Comparison of ENCODE assay signal across 8 cellular contexts in the genomic region with DNA sequence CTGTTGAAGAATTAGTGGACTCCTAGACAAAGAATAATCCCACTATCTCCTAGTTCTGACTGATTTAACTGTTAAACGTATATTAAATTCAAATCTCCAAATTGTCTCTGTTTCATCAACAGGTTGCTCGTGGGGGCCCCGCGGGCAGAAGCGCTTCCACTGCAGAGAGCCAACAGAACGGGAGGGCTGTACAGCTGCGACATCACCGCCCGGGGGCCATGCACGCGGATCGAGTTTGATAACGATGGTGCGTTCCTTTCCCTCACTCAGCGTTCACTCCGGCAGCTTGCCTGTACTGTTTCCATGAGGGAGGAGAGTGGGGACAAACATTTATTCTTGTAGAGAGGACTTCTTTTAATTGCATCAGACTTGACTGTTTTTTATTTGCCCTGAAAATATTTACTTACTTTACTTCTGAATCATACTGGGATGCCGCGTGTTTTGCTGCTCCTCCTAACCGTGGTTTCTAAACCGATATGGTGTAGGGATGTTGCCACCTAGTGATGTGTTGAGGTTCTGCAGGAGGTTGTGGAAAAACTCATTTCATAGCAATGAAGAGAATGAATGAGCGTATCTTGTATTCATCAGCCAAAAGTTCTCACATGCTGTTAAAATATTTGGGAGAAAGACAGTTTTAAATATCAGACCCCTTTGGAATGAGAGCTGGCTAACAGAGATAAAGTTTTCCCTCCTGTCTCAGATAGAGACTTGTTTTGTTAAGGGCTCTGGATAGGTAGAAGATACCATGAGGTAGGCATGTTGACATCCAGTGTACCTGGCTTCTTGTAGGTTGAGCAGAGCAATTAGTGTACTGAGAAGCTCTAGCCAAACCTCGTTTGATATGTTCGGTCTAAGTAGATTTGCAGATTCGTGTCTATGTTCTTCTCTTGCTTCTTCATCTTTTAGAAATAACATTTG. TPM values are rescaled to one million over a fixed set of nuclear protein-coding genes. Genes with fewer than 3 reads are reported as not detected.
DNase-seq lines count a peak whose midpoint lies in the region; ATAC-seq and TF ChIP-seq lines count a peak whose summit lies in the region.

No MANE protein-coding gene starts in this region.

- H3K9ac ChIP-seq in skeletal muscle satellite cell (ENCODE audit: low read depth, low read length) = no peak overlapping the region

- H3K4me1 ChIP-seq in skeletal muscle satellite cell (ENCODE audit: control insufficient read depth, insufficient read depth, low read length) = peaks cover 3% of the 10 kb centered on the region

- ATAC-seq in HG03521 (IDR thresholded peaks at IDR 0.05; ENCODE audit: unreplicated experiment) = no peak

- peak overlapping the region; percentile 83 for H3K4me2 ChIP-seq in skeletal muscle satellite cell (ENCODE audit: low read length)

- H3K4me3 ChIP-seq in AG04449 (ENCODE audit: low read depth, low read length) (peak overlapping the region; percentile 52), astrocyte of the cerebellum (ENCODE audit: low read depth, low read length) (peak overlapping the region; percentile 16), skeletal muscle satellite cell (ENCODE audit: low read length) (peak overlapping the region; percentile 62)

- CTCF ChIA-PET in AG04449 (lab: Yijun Ruan, JAX) = interaction anchor here (0.7 to 15.0 kb wide), 44 partner anchors 10 to 892 kb away, joined by 3 to 662 read pairs (median 4); no protein-coding TSS in a partner anchor

- no peaks in the 10 kb centered on the region for H3K36me3 ChIP-seq in skeletal muscle satellite cell (ENCODE audit: insufficient read depth, low read length)

- in situ Hi-C loops in astrocyte of the cerebellum (cut with HindIII; ENCODE audit: low sequenced_read_pairs) = no loop called here

- POLR2A ChIA-PET in AG04449 (lab: Yijun Ruan, JAX) = interaction anchor here (0.6 kb wide), 1 partner anchor 293 kb away, joined by 3 read pairs; no protein-coding TSS in a partner anchor

- TF ChIP-seq CTCF in AG04449 (IDR thresholded peaks at IDR 0.05; ENCODE audit: insufficient read depth, low read length, missing control alignments) (peak; percentile 73), astrocyte of the cerebellum (IDR thresholded peaks at IDR 0.05; ENCODE audit: low read depth, low read length, missing control alignments) (peak; percentile 85)

- no peaks in the 10 kb centered on the region for H3K9me3 ChIP-seq in skeletal muscle satellite cell (replicated peaks; ENCODE audit: low read length)

- H3K27me3 ChIP-seq in skeletal muscle satellite cell (ENCODE audit: control insufficient read depth, insufficient read depth, low read length) = no peaks in the 10 kb centered on the region

- peak; percentile 56 for DNase-seq in AG04449 (ENCODE audit: low read depth, low spot score)
- DNase-seq in GM19240 (ENCODE audit: insufficient read length, low spot score) = peak; percentile 10
- peak; percentile 71 to 83 for DNase-seq in NCI-H2081 (lab: John Stamatoyannopoulos, UW)
- peak; percentile 56 for DNase-seq in T-helper 9 cell
- peak; percentile 68 for DNase-seq in astrocyte of the cerebellum (ENCODE audit: low read depth)
- DNase-seq in hippocampal formation (lab: John Stamatoyannopoulos, UW) = peak; percentile 50 to 83

RNA-seq across cellular contexts. Expression of a gene that starts 38.3 kb away (rescaled TPM):
- 3.3 and 31.9 TPM in 2 replicates for total RNA-seq in skeletal muscle satellite cell (2012; rRNA removed)

Comparison
In these comparisons a context has a peak if more than half of its experiments do, and no peak if none do; other contexts are left out.
1. DNase-seq: peak in every context shown above with its lines; median percentile 77 in NCI-H2081; 68 in astrocyte of the cerebellum; 66 in hippocampal formation; 56 in AG04449; 56 in T-helper 9 cell; 10 in GM19240.